Comparison of ENCODE assay signal across 25 cellular contexts in the genomic region with DNA sequence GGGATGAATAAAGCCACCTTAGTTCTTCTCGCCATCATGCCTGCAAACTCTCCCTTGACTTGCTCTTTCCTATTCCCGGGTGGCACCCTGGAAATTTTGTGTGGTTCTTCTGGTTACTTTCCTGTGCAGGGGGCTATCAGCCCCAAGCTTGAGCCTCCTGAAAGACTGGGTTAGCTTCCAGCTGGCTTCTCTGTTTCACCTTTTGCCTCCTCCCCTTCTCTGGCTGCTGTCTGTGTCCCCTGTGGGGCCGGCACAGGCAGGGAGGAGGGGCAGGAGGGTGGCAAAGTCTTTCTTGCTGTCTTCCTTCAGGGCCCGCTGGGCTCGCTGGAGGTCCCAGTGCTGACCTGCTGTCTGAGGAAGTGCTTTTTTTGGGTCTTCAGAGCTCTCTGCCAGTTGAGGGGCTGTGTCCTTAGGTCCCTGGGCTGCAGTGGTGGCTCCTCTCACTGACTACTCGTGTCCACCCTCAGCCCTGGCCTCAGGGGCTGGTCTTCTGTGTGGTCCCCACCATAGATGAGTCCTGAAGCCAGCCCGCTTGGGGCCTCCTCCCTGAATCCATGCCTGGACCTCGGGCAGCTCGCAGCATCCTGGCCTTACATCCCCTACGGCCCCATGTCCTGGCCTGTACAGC.
"Had no signal": no experiment of that assay in that cellular context is flagged by ENCODE, and none has a peak within 500 bp of the region (broad histone marks: within the 10 kb centered on the region; RNA-seq: fewer than 3 reads in every experiment).

No MANE protein-coding gene starts in this region.

- H3K9me3 Mint-ChIP-seq: activated naive CD8-positive, alpha-beta T cell treated with anti-CD3 and anti-CD28 coated beads, Interleukin-2, amount 10 ng/mL, durations not matched to agents 7 days and 5 days; activated T-helper 17 cell treated with anti-CD3 and anti-CD28 coated beads, Interleukin-2, amount 50 U/mL, for 72 hours had no signal

- H3K36me3 Mint-ChIP-seq: activated naive CD8-positive, alpha-beta T cell treated with anti-CD3 and anti-CD28 coated beads, Interleukin-2, amount 10 ng/mL, durations not matched to agents 7 days and 5 days had no signal

- H3K27me3 ChIP-seq: adrenal gland, Peyer's patch had no signal

- DNase-seq: activated CD4-positive, alpha-beta T cell treated with anti-CD3 and anti-CD28 coated beads for 4 hours; activated CD4-positive, alpha-beta T cell treated with anti-CD3 and anti-CD28 coated beads, Interleukin-2, amount 50 U/mL, for 48 hours; activated naive CD4-positive, alpha-beta T cell treated with anti-CD3 and anti-CD28 coated beads, Interleukin-2, amount 50 U/mL, for 16 hours; activated naive CD8-positive, alpha-beta T cell treated with anti-CD3 and anti-CD28 coated beads, Interleukin-2, amount 10 ng/mL, durations not matched to agents 7 days and 5 days; activated T-cell treated with anti-CD3 and anti-CD28 coated beads for 4 hours; activated T-cell treated with anti-CD3 and anti-CD28 coated beads, Interleukin-2, amount 50 U/mL, for 48 hours; anterior cingulate cortex; caudate nucleus; KG1; NCI-H1048; NCI-H146; NCI-H1930; NCI-H2171; NCI-H2227 treated with DMSO at 0.1 percent for 48 hours; NCI-H446 treated with DMSO at 0.1 percent for 48 hours; NCI-H526; Peyer's patch; SHP77; SW 1271 had no signal

- H3K27ac Mint-ChIP-seq: activated naive CD8-positive, alpha-beta T cell treated with anti-CD3 and anti-CD28 coated beads, Interleukin-2, amount 10 ng/mL, durations not matched to agents 7 days and 5 days; activated T-helper 17 cell treated with anti-CD3 and anti-CD28 coated beads, Interleukin-2, amount 50 U/mL, for 72 hours had no signal

- H3K4me3 Mint-ChIP-seq: activated naive CD8-positive, alpha-beta T cell treated with anti-CD3 and anti-CD28 coated beads, Interleukin-2, amount 10 ng/mL, durations not matched to agents 7 days and 5 days; activated T-helper 17 cell treated with anti-CD3 and anti-CD28 coated beads, Interleukin-2, amount 50 U/mL, for 72 hours had no signal

- H3K36me3 ChIP-seq: adrenal gland, Peyer's patch, SJSA1 had no signal

- H3K9me3 ChIP-seq: adrenal gland, Peyer's patch, SJSA1 had no signal

- H3K4me3 ChIP-seq: adrenal gland, Peyer's patch, SJSA1 had no signal

- H3K4me1 Mint-ChIP-seq: activated naive CD8-positive, alpha-beta T cell treated with anti-CD3 and anti-CD28 coated beads, Interleukin-2, amount 10 ng/mL, durations not matched to agents 7 days and 5 days; activated T-helper 17 cell treated with anti-CD3 and anti-CD28 coated beads, Interleukin-2, amount 50 U/mL, for 72 hours had no signal

- H3K27ac ChIP-seq: adrenal gland, Peyer's patch, RWPE1, SJSA1 had no signal

- ATAC-seq: activated CD4-positive, CD25-positive, alpha-beta regulatory T cell treated with anti-CD3 and anti-CD28 coated beads, Interleukin-2, amount 50 U/mL, for 24 hours; activated T-helper 17 cell treated with anti-CD3 and anti-CD28 coated beads, Interleukin-2, amount 50 U/mL, for 72 hours; SK-N-SH treated with all-trans-retinoic acid at 6 μM for 48 hours had no signal

- H3K4me1 ChIP-seq: adrenal gland, Peyer's patch, SJSA1 had no signal
